ENCODE assay signal across 9 cellular contexts in genomic region chr3:51994530-51994929, GRCh38. TPM values are rescaled to one million over a fixed set of nuclear protein-coding genes. Genes with fewer than 3 reads are reported as not detected.
DNase-seq lines count a peak whose midpoint lies in the region; TF ChIP-seq lines count a peak whose summit lies in the region.
"Had no signal": no experiment of that assay in that cellular context is flagged by ENCODE, and none has a peak within 500 bp of the region (broad histone marks: within the 10 kb centered on the region; RNA-seq: fewer than 3 reads in every experiment).

No MANE protein-coding gene starts in this region.

- no peak overlapping the region for H3K18ac ChIP-seq in mesendoderm (ENCODE audit: low read length)

- H3K27me3 ChIP-seq in A673 (replicated peaks; ENCODE audit: insufficient read depth, low read depth, low read length, poor library complexity) (no peaks in the 10 kb centered on the region), HUES48 (ENCODE audit: control insufficient read depth, insufficient read depth, low read length) (no peaks in the 10 kb centered on the region), breast epithelium (no peaks in the 10 kb centered on the region), mesendoderm (ENCODE audit: insufficient read depth, low read length, poor library complexity) (no peaks in the 10 kb centered on the region)

- peak overlapping the region; percentile 48 for H2AK5ac ChIP-seq in mesendoderm (ENCODE audit: low read length)

- TF ChIP-seq CTCF in A673 (conservative IDR thresholded peaks at IDR 0.05; ENCODE audit: low read depth, low read length) (no peak), breast epithelium (IDR thresholded peaks at IDR 0.05) (no peak)

- H3K79me2 ChIP-seq in mesendoderm (ENCODE audit: control insufficient read depth, insufficient read depth, low read length), result peaks cover 19% of the 10 kb centered on the region

- DNase-seq in A673 (ENCODE audit: low spot score), result no peak
- DNase-seq in breast epithelium (ENCODE audit: low spot score in 2 of 2), result no peak
- DNase-seq in mesendoderm, result no peak
- no peak for DNase-seq in T1000 (lab: John Stamatoyannopoulos, UW)
- DNase-seq in NCI-H1694 (lab: John Stamatoyannopoulos, UW), result no peak
- no peak for DNase-seq in NCI-H2227 (lab: John Stamatoyannopoulos, UW; ENCODE audit: unreplicated experiment)
- no peak for DNase-seq in DMS 273 (lab: John Stamatoyannopoulos, UW; ENCODE audit: unreplicated experiment)
- DNase-seq: small intestine had no signal

- peak overlapping the region; percentile 98; the same call in 1 of the 2 replicates for H3K9ac ChIP-seq in HUES48 (ENCODE audit: low read depth, low read length)
- peak overlapping the region; percentile 99 for H3K9ac ChIP-seq in mesendoderm (ENCODE audit: low read length)

- H3K4me2 ChIP-seq in mesendoderm (ENCODE audit: low read length), result peak overlapping the region; percentile 87

- no peak for TF ChIP-seq POLR2A in breast epithelium (IDR thresholded peaks at IDR 0.05)

- H3K4me3 ChIP-seq in A673 (ENCODE audit: low read depth, low read length, poor library complexity, severe bottlenecking) (peak overlapping the region; percentile 93), HUES48 (ENCODE audit: low read depth, low read length) (peak overlapping the region; percentile 93), breast epithelium (peak overlapping the region in 2 of 3 donors; percentile 85 to 89), mesendoderm (ENCODE audit: low read length) (peak overlapping the region; percentile 99)

- H3K56ac ChIP-seq in mesendoderm (ENCODE audit: low read length), result peak overlapping the region; percentile 98

- H2BK120ac ChIP-seq in mesendoderm (ENCODE audit: low read depth, low read length), result no peak overlapping the region

- no TSS peak for BruUV-seq in A673 (replicated peaks; lab: Mats Ljungman, UMichigan)

- intact Hi-C loops in A673 (cut with micrococcal nuclease; ENCODE audit: unreplicated experiment), result no loop called here
- intact Hi-C loops in breast epithelium (cut with DNase I; ENCODE audit: low total_unique reads), result no loop called here

- WGBS in mesendoderm (ENCODE audit: extremely low coverage, insufficient coverage, low lambda C conversion rate), result no CpG with 5 or more reads among the region's 2 CpGs

- H3K27ac ChIP-seq in A673 (ENCODE audit: low read depth, low read length, poor library complexity, severe bottlenecking) (peak overlapping the region; percentile 94), HUES48 (ENCODE audit: low read depth, low read length) (peak overlapping the region; percentile 93), breast epithelium (peak overlapping the region; percentile 91 to 95), mesendoderm (ENCODE audit: low read depth, low read length) (no peak overlapping the region)

- H3K9me3 ChIP-seq in A673 (ENCODE audit: low read depth, low read length, poor library complexity, severe bottlenecking), result no peaks in the 10 kb centered on the region
- no peaks in the 10 kb centered on the region for H3K9me3 ChIP-seq in HUES48 (ENCODE audit: control insufficient read depth, insufficient read depth, low read length)
- no peaks in the 10 kb centered on the region for H3K9me3 ChIP-seq in breast epithelium

- H4K5ac ChIP-seq in mesendoderm (ENCODE audit: low read length), result no peak overlapping the region

- POLR2A ChIA-PET in A673 (lab: Charles Lee; ENCODE audit: low non-redundant PET), result no interaction called here

- H3K4me1 ChIP-seq in A673 (ENCODE audit: insufficient read depth, low read length, poor library complexity, severe bottlenecking), result peaks cover 8% of the 10 kb centered on the region
- peaks cover 17% of the 10 kb centered on the region for H3K4me1 ChIP-seq in HUES48 (ENCODE audit: control insufficient read depth, insufficient read depth, low read length)
- H3K4me1 ChIP-seq in breast epithelium, result peaks cover 0 to 12% of the 10 kb centered on the region in 2 donors
- peaks cover 12% of the 10 kb centered on the region for H3K4me1 ChIP-seq in mesendoderm (ENCODE audit: control insufficient read depth, low read depth, low read length)

- no peak overlapping the region for H2BK15ac ChIP-seq in mesendoderm (replicated peaks; ENCODE audit: low read depth)

- no peak overlapping the region for H3K4ac ChIP-seq in mesendoderm (ENCODE audit: low read depth, low read length)

- no peak overlapping the region for H3K23ac ChIP-seq in mesendoderm (ENCODE audit: low read length)

- peaks cover 18% of the 10 kb centered on the region for H3K79me1 ChIP-seq in mesendoderm (ENCODE audit: low read length)

- peaks cover 32% of the 10 kb centered on the region for H3K36me3 ChIP-seq in A673 (ENCODE audit: insufficient read depth, low read length, poor library complexity, severe bottlenecking)
- H3K36me3 ChIP-seq in HUES48 (ENCODE audit: control insufficient read depth, insufficient read depth, low read length), result peaks cover 35% of the 10 kb centered on the region
- H3K36me3 ChIP-seq in breast epithelium, result no peaks in the 10 kb centered on the region
- peaks cover 20% of the 10 kb centered on the region for H3K36me3 ChIP-seq in mesendoderm (ENCODE audit: control insufficient read depth, insufficient read depth, low read length)

- H4K8ac ChIP-seq in mesendoderm (ENCODE audit: low read depth, low read length), result no peak overlapping the region

- CTCF ChIA-PET in A673 (lab: Charles Lee), result no interaction called here

- no peak overlapping the region for H2BK5ac ChIP-seq in mesendoderm (ENCODE audit: low read length)

RNA-seq across cellular contexts. Expression of gene RPL29, which starts 1.2 kb away (rescaled TPM):
- total RNA-seq in A673 (2021) (613 and 624 TPM in 2 replicates), breast epithelium (1,000 to 10,000 TPM; 1,890 to 2,530 (median 2,229) TPM)
- polyA plus RNA-seq in mesendoderm (2013, experiment 1 of 2), result 2,106 TPM
- 2,168 TPM for polyA plus RNA-seq in mesendoderm (2013, experiment 2 of 2)

RNA-seq across cellular contexts. Expression of gene ACY1, which starts 11.2 kb away (rescaled TPM):
- total RNA-seq in A673 (2021) (6.4 and 9.3 TPM in 2 replicates), breast epithelium (10 to 100 TPM; 40.0 to 49.2 (median 46.4) TPM)
- 28.2 TPM for polyA plus RNA-seq in mesendoderm (2013, experiment 1 of 2)
- 25.1 TPM for polyA plus RNA-seq in mesendoderm (2013, experiment 2 of 2)

RNA-seq across cellular contexts. Expression of gene ABHD14A, which starts 19.7 kb away (rescaled TPM):
- total RNA-seq in A673 (2021) (3.7 and 5.6 TPM in 2 replicates), breast epithelium (10 to 100 TPM; 16.1 to 32.6 (median 17.1) TPM)
- 2.6 TPM for polyA plus RNA-seq in mesendoderm (2013, experiment 1 of 2)
- polyA plus RNA-seq in mesendoderm (2013, experiment 2 of 2), result 2.4 TPM

RNA-seq across cellular contexts. Expression of gene ABHD14B, which starts 20.7 kb away (rescaled TPM):
- total RNA-seq in A673 (2021) (7.3 and 11.4 TPM in 2 replicates), breast epithelium (100 to 1,000 TPM in 1 of 3 donors, 10 to 100 TPM in 2; 62.3 to 122 (median 74.3) TPM)
- polyA plus RNA-seq in mesendoderm (2013, experiment 1 of 2), result 2.8 TPM
- polyA plus RNA-seq in mesendoderm (2013, experiment 2 of 2), result 2.6 TPM

RNA-seq across cellular contexts. Expression of gene PCBP4, which starts 27.3 kb away (rescaled TPM):
- total RNA-seq in A673 (2021), result 5.3 and 8.1 TPM in 2 replicates
- 10 to 100 TPM; 36.2 to 51.8 (median 51.2) TPM for total RNA-seq in breast epithelium
- 14.4 TPM for polyA plus RNA-seq in mesendoderm (2013, experiment 1 of 2)
- 14.3 TPM for polyA plus RNA-seq in mesendoderm (2013, experiment 2 of 2)
